9 cellular contexts compared by ENCODE assay signal in genomic region chr4:4852591-4853362, GRCh38. TPM values are rescaled to one million over a fixed set of nuclear protein-coding genes. Genes with fewer than 3 reads are reported as not detected.
A peak's percentile ranks its signal among the peaks of the same experiment; 100 is the strongest.
DNase-seq lines count a peak whose midpoint lies in the region; ATAC-seq and TF ChIP-seq lines count a peak whose summit lies in the region.
"Had no signal": no experiment of that assay in that cellular context is flagged by ENCODE, and none has a peak within 500 bp of the region (broad histone marks: within the 10 kb centered on the region; RNA-seq: fewer than 3 reads in every experiment).

No MANE protein-coding gene starts in this region.

- no peaks in the 10 kb centered on the region for H3K36me3 ChIP-seq in ascending aorta

- peaks cover 22% of the 10 kb centered on the region for H3K27me3 ChIP-seq in ascending aorta

- peak overlapping the region in 1 of 2 donors; percentile 34 for H3K27ac ChIP-seq in ascending aorta

- TF ChIP-seq CTCF in ascending aorta (IDR thresholded peaks at IDR 0.05): peak in 2 of 3 experiments; percentile 9 to 10

- intact Hi-C loops in ascending aorta (cut with DNase I): loop anchor here (10.0 kb wide), 1 partner anchor 308 kb away; the partner anchor contains the start of gene STX18

- peaks cover 26 to 46% of the 10 kb centered on the region in 2 donors for H3K4me1 Mint-ChIP-seq in immature natural killer cell

- peaks cover 26 to 51% (median 48%) of the 10 kb centered on the region in 3 donors for H3K27me3 Mint-ChIP-seq in immature natural killer cell (ENCODE audit: low read depth in 3 of 3)

- H3K36me3 Mint-ChIP-seq in immature natural killer cell: no peaks in the 10 kb centered on the region

- peak; percentile 42 to 44 for ATAC-seq in activated CD4-positive, CD25-positive, alpha-beta regulatory T cell treated with anti-CD3 and anti-CD28 coated beads, Interleukin-2, amount 50 U/mL, for 24 hours
- ATAC-seq in HG03460 (IDR thresholded peaks at IDR 0.05; ENCODE audit: unreplicated experiment) (peak; percentile 47), GM19328 (IDR thresholded peaks at IDR 0.05; ENCODE audit: unreplicated experiment) (no peak)

- DNase-seq in activated CD4-positive, CD25-positive, alpha-beta regulatory T cell (lab: John Stamatoyannopoulos, UW): no peak
- DNase-seq in ascending aorta (ENCODE audit: low spot score in 2 of 2) (peak in 1 of 2 donors; percentile 74), immature natural killer cell (no peak), NCI-H345 (lab: John Stamatoyannopoulos, UW) (no peak)
- DNase-seq in stimulated activated CD4-positive, alpha-beta T cell treated with anti-CD3 and anti-CD28 coated beads, Interleukin-1b, Interleukin-23, amount 100 ng/mL, for 48 hours: peak; percentile 37
- DNase-seq: DND-41 had no signal

- H3K9me3 Mint-ChIP-seq in immature natural killer cell: peaks cover 0 to 2% (median 0%) of the 10 kb centered on the region in 6 donors

- no peaks in the 10 kb centered on the region for H3K9me3 ChIP-seq in ascending aorta

- H3K4me3 Mint-ChIP-seq in immature natural killer cell: peak overlapping the region; percentile 82 to 91 (median 87)

- H3K27ac Mint-ChIP-seq in immature natural killer cell: peak overlapping the region in 2 of 6 donors; percentile 18 to 60

- H3K4me1 ChIP-seq in ascending aorta: peaks cover 0 to 5% of the 10 kb centered on the region in 2 donors

- H3K4me3 ChIP-seq in ascending aorta: peak overlapping the region; percentile 44 to 67

RNA-seq across cellular contexts. Expression of gene MSX1, which starts 6.7 kb away (rescaled TPM):
- total RNA-seq in ascending aorta: 26.0 TPM
- polyA plus RNA-seq in immature natural killer cell: under 1 TPM in 1 of 3 donors, not detected in 2; 0.19 TPM
